Comparison of ENCODE assay signal across 26 cellular contexts in the genomic region with DNA sequence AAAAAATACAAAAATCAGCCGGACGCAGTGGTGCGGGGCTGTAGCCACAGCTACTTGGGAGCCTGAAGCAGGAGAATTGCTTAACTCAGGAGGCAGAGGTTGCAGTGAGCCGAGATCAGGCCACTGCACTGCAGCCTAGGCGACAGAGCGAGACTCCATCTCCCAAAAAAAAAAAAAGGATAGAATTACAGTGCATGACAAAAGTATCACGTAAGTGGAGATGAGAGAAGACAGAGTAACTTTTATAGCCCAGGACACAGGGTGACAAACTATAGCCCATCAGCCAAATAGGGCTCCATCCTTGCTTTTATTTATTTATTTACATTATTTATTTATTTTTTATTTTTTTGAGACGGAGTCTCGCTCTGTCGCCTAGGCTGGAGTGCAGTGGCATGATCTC.
"Had no signal": no experiment of that assay in that cellular context is flagged by ENCODE, and none has a peak within 500 bp of the region (broad histone marks: within the 10 kb centered on the region; RNA-seq: fewer than 3 reads in every experiment).

No MANE protein-coding gene starts in this region.

- H3K9me3 ChIP-seq: stomach, suprapubic skin, testis, thoracic aorta, thyroid gland, tibial artery, tibial nerve, transverse colon, upper lobe of left lung, upper lobe of right lung, uterus, vagina had no signal

- H3K4me3 ChIP-seq: stomach, suprapubic skin, testis, thoracic aorta, thyroid gland, tibial artery, tibial nerve, transverse colon, upper lobe of left lung, upper lobe of right lung, uterus, vagina had no signal

- FAIRE-seq: urothelium cell line had no signal

- H3K27me3 ChIP-seq: stomach, suprapubic skin, testis, thyroid gland, tibial artery, tibial nerve, transverse colon, upper lobe of left lung, upper lobe of right lung, uterus, vagina had no signal

- H3K4me1 ChIP-seq: stomach, suprapubic skin, testis, thyroid gland, tibial artery, tibial nerve, transverse colon, upper lobe of left lung, upper lobe of right lung, uterus, vagina had no signal

- H3K27ac ChIP-seq: stomach, suprapubic skin, testis, thoracic aorta, thyroid gland, tibial artery, tibial nerve, transverse colon, upper lobe of left lung, upper lobe of right lung, uterus, vagina had no signal

- DNase-seq: stimulated activated CD4-positive, alpha-beta T cell treated with anti-CD3 and anti-CD28 coated beads, Interleukin-2, amount 100 ng/mL, for 48 hours; stimulated activated CD4-positive, alpha-beta T cell treated with anti-CD3 and anti-CD28 coated beads, Interleukin-4, amount 100 ng/mL, for 1 hour; stimulated activated CD4-positive, alpha-beta T cell treated with anti-CD3 and anti-CD28 coated beads, Interleukin-4, amount 100 ng/mL, for 24 hours; stimulated activated CD4-positive, alpha-beta T cell treated with anti-CD3 and anti-CD28 coated beads, Interleukin-4, amount 100 ng/mL, for 4 hours; stimulated activated CD8-positive, alpha-beta memory T cell treated with anti-CD3 and anti-CD28 coated beads, Interleukin-4, amount 100 ng/mL, for 48 hours; stimulated activated naive B cell treated with anti-CD40 and anti-IgM and Interleukin-4, amounts not matched to agents 10 μg/mL and 1 μg/mL and 100 μg/mL, for 72 hours; stimulated activated naive CD4-positive, alpha-beta T cell treated with Interleukin-2 at 50 U/mL for 16 hours; stimulated activated naive CD8-positive, alpha-beta T cell treated with anti-CD3 and anti-CD28 coated beads, Interleukin-15, amount 100 ng/mL, for 72 hours; stimulated activated naive CD8-positive, alpha-beta T cell treated with anti-CD3 and anti-CD28 coated beads, Interleukin-15, Interleukin-2, amounts not matched to agents 100 U/mL and 50 U/mL, for 24 hours; stomach; substantia nigra; testis; thyroid gland; tibial artery; transverse colon; trophoblast cell; upper lobe of left lung; upper lobe of right lung; uterus had no signal

- H3K36me3 ChIP-seq: stomach, suprapubic skin, thoracic aorta, thyroid gland, tibial artery, tibial nerve, transverse colon, upper lobe of left lung, upper lobe of right lung, uterus, vagina had no signal

- ATAC-seq: stimulated activated effector memory CD8-positive, alpha-beta T cell treated with anti-CD3 and anti-CD28 coated beads, Interleukin-12 subunit alpha, Interleukin-12 subunit beta, amount 100 ng/mL, for 72 hours; stimulated activated memory B cell treated with anti-CD40 and anti-IgM and Interleukin-4, amounts not matched to agents 10 μg/mL and 1 μg/mL and 100 μg/mL, for 72 hours; stimulated activated naive B cell treated with anti-CD40 and anti-IgM and Interleukin-4, amounts not matched to agents 10 μg/mL and 1 μg/mL and 100 μg/mL, for 72 hours; stimulated activated naive CD8-positive, alpha-beta T cell treated with anti-CD3 and anti-CD28 coated beads, Interleukin-15, amount 100 ng/mL, for 72 hours; stimulated activated naive CD8-positive, alpha-beta T cell treated with anti-CD3 and anti-CD28 coated beads, Interleukin-15, Interleukin-2, amounts not matched to agents 100 U/mL and 50 U/mL, for 24 hours; upper lobe of right lung had no signal
